9 cellular contexts compared by ENCODE assay signal in genomic region chrX:21996872-21997271, GRCh38. TPM values are rescaled to one million over a fixed set of nuclear protein-coding genes. Genes with fewer than 3 reads are reported as not detected.
DNase-seq lines count a peak whose midpoint lies in the region; ATAC-seq lines count a peak whose summit lies in the region.
"Had no signal": no experiment of that assay in that cellular context is flagged by ENCODE, and none has a peak within 500 bp of the region (broad histone marks: within the 10 kb centered on the region; RNA-seq: fewer than 3 reads in every experiment).

No MANE protein-coding gene starts in this region.

- H3K4me1 Mint-ChIP-seq in activated CD8-positive, alpha-beta memory T cell treated with anti-CD3 and anti-CD28 coated beads, Interleukin-2, amount 10 ng/mL, durations not matched to agents 7 days and 5 days: peaks cover 6% of the 10 kb centered on the region
- H3K4me1 Mint-ChIP-seq in stimulated activated naive B cell treated with anti-CD40 and anti-IgM and Interleukin-4, amounts not matched to agents 10 μg/mL and 1 μg/mL and 100 μg/mL, for 72 hours: peaks cover 9 to 35% of the 10 kb centered on the region in 2 donors

- CTCF ChIA-PET in activated CD8-positive, alpha-beta memory T cell treated with anti-CD3 and anti-CD28 coated beads, Interleukin-2, amount 10 ng/mL, durations not matched to agents 7 days and 5 days (lab: Charles Lee): interaction anchor here (3.6 kb wide), 1 partner anchor 12 kb away, joined by 14 read pairs; no protein-coding TSS in a partner anchor

- H3K27me3 Mint-ChIP-seq in activated CD8-positive, alpha-beta memory T cell treated with anti-CD3 and anti-CD28 coated beads, Interleukin-2, amount 10 ng/mL, durations not matched to agents 7 days and 5 days: no peaks in the 10 kb centered on the region
- H3K27me3 Mint-ChIP-seq in stimulated activated naive B cell treated with anti-CD40 and anti-IgM and Interleukin-4, amounts not matched to agents 10 μg/mL and 1 μg/mL and 100 μg/mL, for 72 hours: no peaks in the 10 kb centered on the region

- no peak for ATAC-seq in activated CD8-positive, alpha-beta memory T cell treated with anti-CD3 and anti-CD28 coated beads, Interleukin-2, amount 10 ng/mL, durations not matched to agents 7 days and 5 days
- ATAC-seq in stimulated activated naive B cell treated with anti-CD40 and anti-IgM and Interleukin-4, amounts not matched to agents 10 μg/mL and 1 μg/mL and 100 μg/mL, for 72 hours (replicated peaks): no peak
- no peak for ATAC-seq in GM21576 (IDR thresholded peaks at IDR 0.05; ENCODE audit: unreplicated experiment)

- H3K4me3 Mint-ChIP-seq in activated CD8-positive, alpha-beta memory T cell treated with anti-CD3 and anti-CD28 coated beads, Interleukin-2, amount 10 ng/mL, durations not matched to agents 7 days and 5 days: no peak overlapping the region
- no peak overlapping the region for H3K4me3 Mint-ChIP-seq in stimulated activated naive B cell treated with anti-CD40 and anti-IgM and Interleukin-4, amounts not matched to agents 10 μg/mL and 1 μg/mL and 100 μg/mL, for 72 hours

- no peaks in the 10 kb centered on the region for H3K9me3 Mint-ChIP-seq in activated CD8-positive, alpha-beta memory T cell treated with anti-CD3 and anti-CD28 coated beads, Interleukin-2, amount 10 ng/mL, durations not matched to agents 7 days and 5 days (ENCODE audit: low read depth)
- peaks cover 0 to 1% of the 10 kb centered on the region in 2 donors for H3K9me3 Mint-ChIP-seq in stimulated activated naive B cell treated with anti-CD40 and anti-IgM and Interleukin-4, amounts not matched to agents 10 μg/mL and 1 μg/mL and 100 μg/mL, for 72 hours

- H3K36me3 Mint-ChIP-seq in activated CD8-positive, alpha-beta memory T cell treated with anti-CD3 and anti-CD28 coated beads, Interleukin-2, amount 10 ng/mL, durations not matched to agents 7 days and 5 days: peaks cover 27% of the 10 kb centered on the region
- peaks cover 23 to 28% of the 10 kb centered on the region in 2 donors for H3K36me3 Mint-ChIP-seq in stimulated activated naive B cell treated with anti-CD40 and anti-IgM and Interleukin-4, amounts not matched to agents 10 μg/mL and 1 μg/mL and 100 μg/mL, for 72 hours

- DNase-seq in activated CD8-positive, alpha-beta memory T cell treated with anti-CD3 and anti-CD28 coated beads, Interleukin-2, amount 10 ng/mL, durations not matched to agents 7 days and 5 days: no peak
- DNase-seq in activated CD8-positive, alpha-beta memory T cell treated with anti-CD3 and anti-CD28 coated beads, Interleukin-2, amount 50 U/mL, for 4 hours: no peak
- DNase-seq in SKM-1 treated with dmso at 0.1 percent for 144 hours (lab: John Stamatoyannopoulos, UW; ENCODE audit: unreplicated experiment) (peak; percentile 64), fibroblast of peridontal ligament (ENCODE audit: extremely low read depth) (peak; percentile 37), NCI-H2107 treated with DMSO at 0.1 percent for 48 hours (lab: John Stamatoyannopoulos, UW; ENCODE audit: unreplicated experiment) (no peak), cortex of kidney (lab: John Stamatoyannopoulos, UW) (no peak)
- no peak for DNase-seq in stimulated activated naive B cell treated with anti-CD40 and anti-IgM and Interleukin-4, amounts not matched to agents 10 μg/mL and 1 μg/mL and 100 μg/mL, for 72 hours
- DNase-seq: stimulated activated CD4-positive, alpha-beta T cell treated with anti-CD3 and anti-CD28 coated beads, Interleukin-12 subunit alpha, Interleukin-12 subunit beta, amount 100 ng/mL, for 4 hours had no signal

- peak overlapping the region; percentile 45 for H3K27ac Mint-ChIP-seq in activated CD8-positive, alpha-beta memory T cell treated with anti-CD3 and anti-CD28 coated beads, Interleukin-2, amount 10 ng/mL, durations not matched to agents 7 days and 5 days
- H3K27ac Mint-ChIP-seq in stimulated activated naive B cell treated with anti-CD40 and anti-IgM and Interleukin-4, amounts not matched to agents 10 μg/mL and 1 μg/mL and 100 μg/mL, for 72 hours: peak overlapping the region; percentile 51

RNA-seq across cellular contexts. Expression of gene PHEX, which starts 35.3 kb away (rescaled TPM):
- 1 to 10 TPM; 1.1 to 7.7 TPM for total RNA-seq in activated CD8-positive, alpha-beta memory T cell treated with anti-CD3 and anti-CD28 coated beads, Interleukin-2, amount 10 ng/mL, durations not matched to agents 7 days and 5 days

RNA-seq across cellular contexts. Expression of gene SMS, which starts 56.4 kb away (rescaled TPM):
- total RNA-seq in activated CD8-positive, alpha-beta memory T cell treated with anti-CD3 and anti-CD28 coated beads, Interleukin-2, amount 10 ng/mL, durations not matched to agents 7 days and 5 days: 10 to 100 TPM; 76.2 to 95.6 TPM

Comparison
In these comparisons a context has a peak if more than half of its experiments do, and no peak if none do; other contexts are left out.
1. DNase-seq: peak in SKM-1 treated with dmso at 0.1 percent for 144 hours (single experiment) and fibroblast of peridontal ligament (single experiment); none in activated CD8-positive, alpha-beta memory T cell treated with anti-CD3 and anti-CD28 coated beads, Interleukin-2, amount 10 ng/mL, durations not matched to agents 7 days and 5 days (single experiment), activated CD8-positive, alpha-beta memory T cell treated with anti-CD3 and anti-CD28 coated beads, Interleukin-2, amount 50 U/mL, for 4 hours (single experiment), stimulated activated naive B cell treated with anti-CD40 and anti-IgM and Interleukin-4, amounts not matched to agents 10 μg/mL and 1 μg/mL and 100 μg/mL, for 72 hours (single experiment), NCI-H2107 treated with DMSO at 0.1 percent for 48 hours (single experiment) and cortex of kidney (single experiment).